26 cellular contexts compared by ENCODE assay signal in the genomic region with DNA sequence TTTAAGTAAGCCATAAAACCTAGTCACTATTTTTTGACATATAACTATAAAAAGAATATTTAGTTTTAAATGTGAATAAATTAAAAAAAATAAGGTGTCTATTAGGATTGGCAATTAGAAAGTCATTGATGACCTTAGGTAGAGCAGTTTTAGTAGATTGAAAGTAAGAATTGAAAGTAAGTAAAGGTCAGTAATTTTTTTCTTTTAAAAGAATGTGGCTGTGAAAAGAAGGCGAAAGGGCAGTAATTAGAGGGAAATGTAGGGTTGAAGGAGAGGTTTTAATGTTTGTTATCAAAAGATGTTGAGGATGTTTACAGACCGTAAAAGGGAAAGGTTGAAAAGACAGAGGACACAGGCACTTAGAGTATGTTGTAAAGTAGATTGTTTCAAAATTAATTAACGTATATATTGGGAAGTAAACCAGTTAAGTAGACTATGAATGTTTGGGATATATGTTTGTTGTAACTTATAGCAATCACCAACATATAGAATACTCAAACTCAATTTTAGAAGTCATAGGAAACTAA.
"Had no signal": no experiment of that assay in that cellular context is flagged by ENCODE, and none has a peak within 500 bp of the region (broad histone marks: within the 10 kb centered on the region; RNA-seq: fewer than 3 reads in every experiment).

No MANE protein-coding gene starts in this region.

- DNase-seq: activated CD4-positive, alpha-beta T cell treated with anti-CD3 and anti-CD28 coated beads for 4 hours; activated CD4-positive, alpha-beta T cell treated with anti-CD3 and anti-CD28 coated beads, Interleukin-2, amount 50 U/mL, for 48 hours; activated CD4-positive, CD25-positive, alpha-beta regulatory T cell; activated naive CD4-positive, alpha-beta T cell treated with anti-CD3 and anti-CD28 coated beads for 36 hours; activated naive CD8-positive, alpha-beta T cell treated with anti-CD3 and anti-CD28 coated beads, Interleukin-2, amount 10 ng/mL, durations not matched to agents 7 days and 5 days; activated T-cell treated with anti-CD3 and anti-CD28 coated beads, Interleukin-2, amount 50 U/mL, for 48 hours; amygdala; esophagus squamous epithelium; heart left ventricle; islet precursor cell; left cardiac atrium; mucosa of descending colon; nephron progenitor cell; occipital lobe; posterior cingulate gyrus; sigmoid colon; stimulated activated CD4-positive, alpha-beta T cell treated with anti-CD3 and anti-CD28 coated beads, Interleukin-2, amount 100 ng/mL, for 48 hours; stimulated activated CD8-positive, alpha-beta memory T cell treated with anti-CD3 and anti-CD28 coated beads, Interleukin-4, amount 100 ng/mL, for 48 hours; stimulated activated naive B cell treated with anti-CD40 and anti-IgM and Interleukin-4, amounts not matched to agents 10 μg/mL and 1 μg/mL and 100 μg/mL, for 72 hours; upper lobe of right lung had no signal

- FAIRE-seq: bronchial epithelial cell had no signal

- H3K27me3 Mint-ChIP-seq: activated naive CD8-positive, alpha-beta T cell treated with anti-CD3 and anti-CD28 coated beads, Interleukin-2, amount 10 ng/mL, durations not matched to agents 7 days and 5 days had no signal

- H3K4me1 ChIP-seq: upper lobe of right lung had no signal

- H3K36me3 Mint-ChIP-seq: memory B cell; stimulated activated naive B cell treated with anti-CD40 and anti-IgM and Interleukin-4, amounts not matched to agents 10 μg/mL and 1 μg/mL and 100 μg/mL, for 72 hours had no signal

- H3K9me3 ChIP-seq: esophagus squamous epithelium, gastroesophageal sphincter, mucosa of descending colon, sigmoid colon, upper lobe of right lung had no signal

- H3K4me2 ChIP-seq: smooth muscle cell had no signal

- H3K36me3 ChIP-seq: esophagus squamous epithelium, gastroesophageal sphincter, heart left ventricle, sigmoid colon, upper lobe of right lung had no signal

- H3K27ac ChIP-seq: coronary artery, esophagus squamous epithelium, gastroesophageal sphincter, heart left ventricle, sigmoid colon, upper lobe of right lung had no signal

- H3K27me3 ChIP-seq: esophagus squamous epithelium, gastroesophageal sphincter, heart left ventricle, sigmoid colon, upper lobe of right lung had no signal

- ATAC-seq: gastroesophageal sphincter; heart left ventricle; left cardiac atrium; mucosa of descending colon; stimulated activated naive B cell treated with anti-CD40 and anti-IgM and Interleukin-4, amounts not matched to agents 10 μg/mL and 1 μg/mL and 100 μg/mL, for 72 hours; upper lobe of right lung had no signal

- H3K27ac Mint-ChIP-seq: activated naive CD4-positive, alpha-beta T cell treated with anti-CD3 and anti-CD28 coated beads for 36 hours; activated naive CD8-positive, alpha-beta T cell treated with anti-CD3 and anti-CD28 coated beads, Interleukin-2, amount 10 ng/mL, durations not matched to agents 7 days and 5 days; memory B cell; nephron progenitor cell; stimulated activated naive B cell treated with anti-CD40 and anti-IgM and Interleukin-4, amounts not matched to agents 10 μg/mL and 1 μg/mL and 100 μg/mL, for 72 hours; T-helper 1 cell treated with Interleukin-12 subunit alpha and Interleukin-12 subunit beta and Interleukin-4 antibody, amounts not matched to agents 30 μg/mL and 1 μg/mL, for 36 hours had no signal

- H3K9me3 Mint-ChIP-seq: activated naive CD4-positive, alpha-beta T cell treated with anti-CD3 and anti-CD28 coated beads for 36 hours; memory B cell; stimulated activated naive B cell treated with anti-CD40 and anti-IgM and Interleukin-4, amounts not matched to agents 10 μg/mL and 1 μg/mL and 100 μg/mL, for 72 hours had no signal

- H3K4me1 Mint-ChIP-seq: memory B cell had no signal

- H3K4me3 ChIP-seq: coronary artery, esophagus squamous epithelium, gastroesophageal sphincter, heart left ventricle, mucosa of descending colon, sigmoid colon, smooth muscle cell, upper lobe of right lung had no signal

- H3K4me3 Mint-ChIP-seq: activated naive CD4-positive, alpha-beta T cell treated with anti-CD3 and anti-CD28 coated beads for 36 hours; activated naive CD8-positive, alpha-beta T cell treated with anti-CD3 and anti-CD28 coated beads, Interleukin-2, amount 10 ng/mL, durations not matched to agents 7 days and 5 days; memory B cell; nephron progenitor cell; T-helper 1 cell treated with Interleukin-12 subunit alpha and Interleukin-12 subunit beta and Interleukin-4 antibody, amounts not matched to agents 30 μg/mL and 1 μg/mL, for 36 hours had no signal
